1 cellular context compared by ENCODE assay signal in the genomic region with DNA sequence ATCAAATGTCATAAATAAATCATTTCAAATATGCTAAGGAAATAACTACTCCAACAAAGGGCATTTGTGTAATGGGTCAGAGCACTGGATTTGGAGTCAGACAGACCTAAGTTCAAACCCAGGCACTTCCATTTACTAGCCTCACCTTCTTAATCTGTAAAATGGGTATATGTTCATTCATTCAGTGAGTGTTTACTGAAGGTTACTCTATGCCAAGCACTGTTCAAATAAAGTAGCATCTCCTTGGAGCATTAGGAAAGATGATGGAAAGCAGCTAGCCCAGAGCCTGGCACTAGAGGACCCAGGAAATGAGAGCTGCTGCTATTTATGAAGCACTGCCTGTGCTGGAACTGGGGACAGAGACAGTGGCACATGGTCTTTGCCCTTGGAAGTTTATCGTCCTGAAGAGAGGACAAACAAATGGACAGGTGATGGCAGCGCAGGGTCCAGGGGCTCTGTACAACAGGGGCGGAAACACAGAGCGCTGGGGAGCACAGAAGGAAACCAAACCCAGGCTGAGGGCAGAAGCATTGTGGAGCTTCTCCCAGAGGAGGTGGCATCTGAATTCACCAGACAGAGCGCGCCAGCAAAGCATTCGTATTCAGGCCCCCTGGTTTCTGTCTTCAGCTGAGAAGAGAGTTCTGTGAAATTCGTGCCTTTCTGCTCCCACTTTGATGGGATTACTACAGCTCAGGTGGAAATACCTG.
TF ChIP-seq lines count a peak whose summit lies in the region.

No MANE protein-coding gene starts in this region.

TF ChIP-seq in HepG2, 621 proteins besides CTCF, POLR2A, EP300 and RAD21 (continued from another document and continues in another):
- TF ChIP-seq, protein P1, sequence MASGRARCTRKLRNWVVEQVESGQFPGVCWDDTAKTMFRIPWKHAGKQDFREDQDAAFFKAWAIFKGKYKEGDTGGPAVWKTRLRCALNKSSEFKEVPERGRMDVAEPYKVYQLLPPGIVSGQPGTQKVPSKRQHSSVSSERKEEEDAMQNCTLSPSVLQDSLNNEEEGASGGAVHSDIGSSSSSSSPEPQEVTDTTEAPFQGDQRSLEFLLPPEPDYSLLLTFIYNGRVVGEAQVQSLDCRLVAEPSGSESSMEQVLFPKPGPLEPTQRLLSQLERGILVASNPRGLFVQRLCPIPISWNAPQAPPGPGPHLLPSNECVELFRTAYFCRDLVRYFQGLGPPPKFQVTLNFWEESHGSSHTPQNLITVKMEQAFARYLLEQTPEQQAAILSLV (CRISPR knock-in tag; IDR thresholded peaks at IDR 0.05; ENCODE audit: borderline replicate concordance), result no peak; the same call in 1 of the 2 replicates
- TF ChIP-seq SP1 (IDR thresholded peaks at IDR 0.05) (no peak), SP1 (CRISPR knock-in tag; IDR thresholded peaks at IDR 0.05) (no peak), ZSCAN20 (CRISPR knock-in tag; IDR thresholded peaks at IDR 0.05; ENCODE audit: borderline replicate concordance) (no peak), MEIS2 (CRISPR knock-in tag; IDR thresholded peaks at IDR 0.05) (peak; percentile 96), ZNF691 (CRISPR knock-in tag; IDR thresholded peaks at IDR 0.05; ENCODE audit: borderline replicate concordance, low read depth) (no peak), ZSCAN5A (CRISPR knock-in tag; IDR thresholded peaks at IDR 0.05; ENCODE audit: borderline replicate concordance) (no peak), TARDBP (CRISPR knock-in tag; IDR thresholded peaks at IDR 0.05) (peak; percentile 52; the same call in 1 of the 2 replicates), ZNF562 (CRISPR knock-in tag; IDR thresholded peaks at IDR 0.05; ENCODE audit: borderline replicate concordance) (no peak), CHCHD3 (CRISPR knock-in tag; IDR thresholded peaks at IDR 0.05) (no peak), PHF21A (CRISPR knock-in tag; IDR thresholded peaks at IDR 0.05) (peak; percentile 72; the same call in 1 of the 2 replicates), TBX2 (CRISPR knock-in tag; IDR thresholded peaks at IDR 0.05; ENCODE audit: borderline replicate concordance) (peak; percentile 67), MED8 (CRISPR knock-in tag; IDR thresholded peaks at IDR 0.05; ENCODE audit: insufficient replicate concordance) (no peak), ZSCAN25 (CRISPR knock-in tag; IDR thresholded peaks at IDR 0.05) (0 out of 2 replicates have a peak, but pooled peaks have one; percentile 7), ERF (CRISPR knock-in tag; IDR thresholded peaks at IDR 0.05) (peak; percentile 81), ZBTB20 (CRISPR knock-in tag; IDR thresholded peaks at IDR 0.05; ENCODE audit: borderline replicate concordance, low read depth) (peak; percentile 75; the same call in 1 of the 2 replicates), GFI1 (CRISPR knock-in tag; IDR thresholded peaks at IDR 0.05; ENCODE audit: borderline replicate concordance) (no peak), MNT (IDR thresholded peaks at IDR 0.05) (peak; percentile 31; the same call in 1 of the 2 replicates), ZKSCAN1 (IDR thresholded peaks at IDR 0.05; ENCODE audit: low read length) (0 out of 2 replicates have a peak, but pooled peaks have one; percentile 28), SP2 (CRISPR knock-in tag; IDR thresholded peaks at IDR 0.05) (no peak), FOSL1 (CRISPR knock-in tag; IDR thresholded peaks at IDR 0.05; ENCODE audit: borderline replicate concordance) (no peak), TMF1 (CRISPR knock-in tag; IDR thresholded peaks at IDR 0.05; ENCODE audit: low read depth) (no peak), IRF1 (CRISPR knock-in tag; IDR thresholded peaks at IDR 0.05; ENCODE audit: low read depth) (no peak), GABPA (IDR thresholded peaks at IDR 0.05; ENCODE audit: low read depth, low read length) (no peak), GABPA (CRISPR knock-in tag; IDR thresholded peaks at IDR 0.05; ENCODE audit: low read depth) (peak; percentile 53), ZNF7 (CRISPR knock-in tag; IDR thresholded peaks at IDR 0.05) (no peak), ZNF350 (CRISPR knock-in tag; IDR thresholded peaks at IDR 0.05; ENCODE audit: borderline replicate concordance, low read depth) (peak; percentile 54; the same call in 1 of the 2 replicates), ZSCAN30 (CRISPR knock-in tag; IDR thresholded peaks at IDR 0.05) (no peak), HNF1A (IDR thresholded peaks at IDR 0.05; ENCODE audit: low read depth) (0 out of 2 replicates have a peak, but pooled peaks have one; percentile 29), HNF1A (CRISPR knock-in tag; IDR thresholded peaks at IDR 0.05; ENCODE audit: borderline replicate concordance) (no peak), ARNTL (CRISPR knock-in tag; IDR thresholded peaks at IDR 0.05) (peak; percentile 78; the same call in 1 of the 2 replicates), ZHX1 (CRISPR knock-in tag; IDR thresholded peaks at IDR 0.05; ENCODE audit: low read depth) (no peak), EED (CRISPR knock-in tag; IDR thresholded peaks at IDR 0.05) (no peak)
- TF ChIP-seq, protein P2, sequence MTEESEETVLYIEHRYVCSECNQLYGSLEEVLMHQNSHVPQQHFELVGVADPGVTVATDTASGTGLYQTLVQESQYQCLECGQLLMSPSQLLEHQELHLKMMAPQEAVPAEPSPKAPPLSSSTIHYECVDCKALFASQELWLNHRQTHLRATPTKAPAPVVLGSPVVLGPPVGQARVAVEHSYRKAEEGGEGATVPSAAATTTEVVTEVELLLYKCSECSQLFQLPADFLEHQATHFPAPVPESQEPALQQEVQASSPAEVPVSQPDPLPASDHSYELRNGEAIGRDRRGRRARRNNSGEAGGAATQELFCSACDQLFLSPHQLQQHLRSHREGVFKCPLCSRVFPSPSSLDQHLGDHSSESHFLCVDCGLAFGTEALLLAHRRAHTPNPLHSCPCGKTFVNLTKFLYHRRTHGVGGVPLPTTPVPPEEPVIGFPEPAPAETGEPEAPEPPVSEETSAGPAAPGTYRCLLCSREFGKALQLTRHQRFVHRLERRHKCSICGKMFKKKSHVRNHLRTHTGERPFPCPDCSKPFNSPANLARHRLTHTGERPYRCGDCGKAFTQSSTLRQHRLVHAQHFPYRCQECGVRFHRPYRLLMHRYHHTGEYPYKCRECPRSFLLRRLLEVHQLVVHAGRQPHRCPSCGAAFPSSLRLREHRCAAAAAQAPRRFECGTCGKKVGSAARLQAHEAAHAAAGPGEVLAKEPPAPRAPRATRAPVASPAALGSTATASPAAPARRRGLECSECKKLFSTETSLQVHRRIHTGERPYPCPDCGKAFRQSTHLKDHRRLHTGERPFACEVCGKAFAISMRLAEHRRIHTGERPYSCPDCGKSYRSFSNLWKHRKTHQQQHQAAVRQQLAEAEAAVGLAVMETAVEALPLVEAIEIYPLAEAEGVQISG (CRISPR knock-in tag; IDR thresholded peaks at IDR 0.05), result peak; percentile 65
